8 cellular contexts compared by ENCODE assay signal in genomic region chr19:47109541-47110375, GRCh38. TPM values are rescaled to one million over a fixed set of nuclear protein-coding genes. Genes with fewer than 3 reads are reported as not detected.
DNase-seq lines count a peak whose midpoint lies in the region; ATAC-seq and TF ChIP-seq lines count a peak whose summit lies in the region.

No MANE protein-coding gene starts in this region.

- H3K4me3 Mint-ChIP-seq in brain = peak overlapping the region; percentile 94 to 98 (median 96)

- H3K4me1 ChIP-seq in SJSA1 (replicated peaks) = peaks cover 48% of the 10 kb centered on the region

- H3K27ac ChIP-seq in SJSA1 = peak overlapping the region; percentile 99

- DNase-seq in NCI-H2107 treated with DMSO at 0.1 percent for 48 hours (lab: John Stamatoyannopoulos, UW; ENCODE audit: unreplicated experiment) = peak; percentile 48
- DNase-seq in NCI-H2107 (lab: John Stamatoyannopoulos, UW) = no peak
- DNase-seq in SJSA1 (ENCODE audit: low read depth in 1 of 2, low spot score in 2 of 2) = peak in 1 of 2 experiments; percentile 56
- DNase-seq in left kidney (ENCODE audit: low read depth, low spot score) = peak; percentile 82
- peak; percentile 13 to 27 for DNase-seq in stimulated activated CD8-positive, alpha-beta memory T cell treated with anti-CD3 and anti-CD28 coated beads, Interleukin-4, amount 100 ng/mL, for 4 hours (ENCODE audit: low read depth in 2 of 2, low spot score in 1 of 2)
- no peak for DNase-seq in ACHN

- TF ChIP-seq CTCF in brain (conservative IDR thresholded peaks at IDR 0.05) = no peak

- peaks cover 14% of the 10 kb centered on the region for H3K27me3 Mint-ChIP-seq in brain

- H3K27ac Mint-ChIP-seq in brain = peak overlapping the region; percentile 99 to 100 (median 100)

- no peak for ATAC-seq in HG03439 (IDR thresholded peaks at IDR 0.05; ENCODE audit: unreplicated experiment)

- H3K27me3 ChIP-seq in SJSA1 (replicated peaks) = no peaks in the 10 kb centered on the region

- peaks cover 77% of the 10 kb centered on the region for H3K4me1 Mint-ChIP-seq in brain

- peak overlapping the region; percentile 58 for H3K4me3 ChIP-seq in SJSA1

- H3K36me3 ChIP-seq in SJSA1 = peaks cover 54% of the 10 kb centered on the region

- H3K9me3 ChIP-seq in SJSA1 (replicated peaks) = no peaks in the 10 kb centered on the region

- H3K9me3 Mint-ChIP-seq in brain = peaks cover 0 to 11% (median 0%) of the 10 kb centered on the region in 5 experiments

- in situ Hi-C loops in ACHN (cut with HindIII; ENCODE audit: low pct_ligation_motif_present, low pct_unique_long_range_greater_than_20kb, low sequenced_read_pairs) = no loop called here

- H3K36me3 Mint-ChIP-seq in brain = peaks cover 17% of the 10 kb centered on the region

RNA-seq across cellular contexts. Expression of gene ZC3H4, which starts 3.8 kb away (rescaled TPM):
- 6.8 and 11.1 TPM in 2 replicates for total RNA-seq in SJSA1 (2014; rRNA removed; shearing (Covaris generic))
- polyA plus RNA-seq in brain (ENCODE audit: insufficient read depth, low read depth, low replicate concordance) = 16.6 TPM

RNA-seq across cellular contexts. Expression of gene SAE1, which starts 20.9 kb away (rescaled TPM):
- 321 and 324 TPM in 2 replicates for total RNA-seq in SJSA1 (2014; rRNA removed; shearing (Covaris generic))
- 169 TPM for polyA plus RNA-seq in brain (ENCODE audit: insufficient read depth, low read depth, low replicate concordance)

Comparison
In these comparisons a context has a peak if more than half of its experiments do, and no peak if none do; other contexts are left out.
1. DNase-seq: peak in NCI-H2107 treated with DMSO at 0.1 percent for 48 hours (single experiment), left kidney (single experiment) and stimulated activated CD8-positive, alpha-beta memory T cell treated with anti-CD3 and anti-CD28 coated beads, Interleukin-4, amount 100 ng/mL, for 4 hours (2 of 2); none in NCI-H2107 (single experiment) and ACHN (single experiment).